Comparison of ENCODE assay signal across 8 cellular contexts in the genomic region with DNA sequence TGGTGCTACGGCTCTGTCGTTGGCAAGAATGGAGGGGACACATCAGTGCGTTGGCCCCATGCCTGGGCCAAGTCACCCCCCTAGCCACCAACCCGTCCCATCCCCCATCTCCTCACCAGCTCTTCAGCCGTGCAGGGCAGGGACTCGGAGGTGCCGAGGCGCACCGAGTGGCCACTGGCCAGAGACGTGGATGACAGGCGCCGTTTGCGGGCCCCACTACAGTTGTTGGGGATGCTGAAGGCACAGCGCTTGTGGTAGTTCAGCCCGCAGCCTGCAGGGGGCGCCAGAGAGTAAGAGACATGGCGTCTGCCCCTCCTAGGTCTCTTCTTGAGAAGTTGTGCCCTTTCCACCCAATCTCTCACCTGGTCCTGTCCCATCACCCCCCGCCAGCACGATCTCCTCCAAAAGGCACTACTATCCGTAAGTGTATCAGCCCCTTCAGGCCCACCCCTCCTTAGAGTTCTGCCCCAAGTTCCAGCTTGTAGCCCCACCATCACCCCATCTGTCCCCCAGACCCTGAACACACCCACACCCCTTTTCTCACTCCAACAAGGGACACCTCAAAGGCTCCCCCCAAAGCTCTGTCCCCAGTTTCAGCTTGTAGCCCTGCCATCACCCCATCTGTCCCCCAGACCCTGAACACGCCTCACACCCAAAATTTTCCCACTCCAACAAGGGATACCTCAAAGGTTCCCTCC. TPM values are rescaled to one million over a fixed set of nuclear protein-coding genes. Genes with fewer than 3 reads are reported as not detected.
DNase-seq lines count a peak whose midpoint lies in the region; ATAC-seq, FAIRE-seq and TF ChIP-seq lines count a peak whose summit lies in the region.

No MANE protein-coding gene starts in this region.

- H3K27me3 ChIP-seq in brain microvascular endothelial cell (replicated peaks) (no peaks in the 10 kb centered on the region), HepG2 (ENCODE audit: control insufficient read depth in 1 of 2, insufficient read depth in 2 of 2, low read length in 2 of 2) (no peaks in the 10 kb centered on the region)

- WGBS in HepG2 (ENCODE audit: low lambda C conversion rate) = 97% methylated on average over 5 of the region's 21 CpGs

- H3K27me3 Mint-ChIP-seq in WTC11 (ENCODE audit: low read depth) = no peaks in the 10 kb centered on the region

- TF ChIP-seq CTCF in D721Med (IDR thresholded peaks at IDR 0.05; ENCODE audit: insufficient read depth, missing control alignments) (peak; percentile 81), WTC11 (IDR thresholded peaks at IDR 0.05) (peak; percentile 100), brain microvascular endothelial cell (IDR thresholded peaks at IDR 0.05; ENCODE audit: low read depth, low read length, missing control alignments) (peak; percentile 96), HepG2 (CRISPR knock-in tag; IDR thresholded peaks at IDR 0.05) (peak; percentile 88)

- TF ChIP-seq EP300 in HepG2 (IDR thresholded peaks at IDR 0.05; ENCODE audit: low read depth in 2 of 2, low read length in 2 of 2) (no peak), HepG2 (CRISPR knock-in tag; IDR thresholded peaks at IDR 0.05; ENCODE audit: borderline replicate concordance) (no peak)

- no peak overlapping the region for H2AFZ ChIP-seq in HepG2 (ENCODE audit: low read length)

- peaks cover 52% of the 10 kb centered on the region for H3K36me3 Mint-ChIP-seq in WTC11

- peak overlapping the region; percentile 68; the same call in 1 of the 2 replicates for H3K27ac Mint-ChIP-seq in WTC11

- H3K9me3 ChIP-seq in HepG2 (ENCODE audit: low read length) = no peaks in the 10 kb centered on the region

- in situ Hi-C loops in brain microvascular endothelial cell (cut with HindIII; ENCODE audit: low pct_ligation_motif_present, low sequenced_read_pairs) (no loop called here), HepG2 (cut with HindIII; ENCODE audit: extremely low pct_ligation_motif_present, low pct_unique_long_range_greater_than_20kb) (no loop called here)

- peak; percentile 58 for TF ChIP-seq RAD21 in HepG2 (CRISPR knock-in tag; IDR thresholded peaks at IDR 0.05)

- no peaks in the 10 kb centered on the region for H3K4me1 Mint-ChIP-seq in WTC11

- DNase-seq in D721Med (ENCODE audit: insufficient read length, low spot score) = peak; percentile 73
- peak; percentile 8 for DNase-seq in KG1 (lab: John Stamatoyannopoulos, UW)
- DNase-seq in WTC11 (ENCODE audit: low spot score) = peak; percentile 96
- peak; percentile 37 for DNase-seq in brain microvascular endothelial cell
- DNase-seq in HepG2 (ENCODE audit: low spot score) = peak; percentile 29
- peak; percentile 84 for DNase-seq in stimulated activated CD8-positive, alpha-beta memory T cell treated with anti-CD3 and anti-CD28 coated beads, Interleukin-12 subunit alpha, Interleukin-12 subunit beta, amount 100 ng/mL, for 1 hour (ENCODE audit: low read depth)

- no peak overlapping the region for H3K9ac ChIP-seq in HepG2 (ENCODE audit: insufficient read depth, low read depth, low read length)

- H3K4me3 ChIP-seq in brain microvascular endothelial cell (ENCODE audit: low read depth, low read length) (no peak overlapping the region), HepG2 (replicated peaks in 1 of 3; ENCODE audit: insufficient read depth in 1 of 3, low read depth in 2 of 3, low read length in 3 of 3) (no peak overlapping the region)

- no TSS peak for BruUV-seq in HepG2 (replicated peaks; lab: Mats Ljungman, UMichigan)

- no peak overlapping the region for H3K4me2 ChIP-seq in HepG2 (ENCODE audit: low read depth, low read length)

- no peaks in the 10 kb centered on the region; the same call in none of the 2 replicates for H4K20me1 ChIP-seq in HepG2 (ENCODE audit: insufficient read depth, low read length)

- H3K27ac ChIP-seq in brain microvascular endothelial cell (no peak overlapping the region), HepG2 (ENCODE audit: extremely low read length, insufficient read depth, low read length) (no peak overlapping the region)

- intact Hi-C loops in HepG2 (cut with micrococcal nuclease; ENCODE audit: unreplicated experiment) = loop anchor here (1.0 kb wide), 1 partner anchor 24 kb away; no protein-coding TSS in a partner anchor

- no peak for FAIRE-seq in D721Med (lab: Jason Lieb, UNC)
- FAIRE-seq in HepG2 (lab: Jason Lieb, UNC) = no peak

- POLR2A ChIA-PET in WTC11 (lab: Charles Lee) (interaction anchor here (0.9 kb wide), 1 partner anchor 9 kb away, joined by 4 read pairs; no protein-coding TSS in a partner anchor), HepG2 (lab: Yijun Ruan, JAX) (interaction anchor here (1.7 kb wide), 1 partner anchor 10 kb away, joined by 4 read pairs; no protein-coding TSS in a partner anchor)

- H3K4me3 Mint-ChIP-seq in WTC11 = no peak overlapping the region

- ATAC-seq in WTC11 (peak; percentile 94), HepG2 (peak; percentile 89), GM18868 (IDR thresholded peaks at IDR 0.05; ENCODE audit: unreplicated experiment) (no peak), HG02759 (IDR thresholded peaks at IDR 0.05; ENCODE audit: unreplicated experiment) (no peak)

- CTCF ChIA-PET in WTC11 (lab: Charles Lee) = interaction anchor here (0.5 to 2.1 kb wide), 17 partner anchors 9 to 785 kb away, joined by 3 to 20 read pairs (median 4); a partner anchor contains a TSS
- CTCF ChIA-PET in HepG2 (lab: Yijun Ruan, JAX; ENCODE audit: low intra/inter-chr PET ratio, low total read pairs) = interaction anchor here (1.0 to 1.4 kb wide), 3 partner anchors 17 to 44 kb away, joined by 3 to 22 read pairs (median 4); no protein-coding TSS in a partner anchor

- no peak for TF ChIP-seq POLR2A in HepG2 (IDR thresholded peaks at IDR 0.05; ENCODE audit: insufficient read depth in 1 of 2, low read depth in 2 of 2, low read length in 2 of 2)

- peaks cover 54% of the 10 kb centered on the region for H3K36me3 ChIP-seq in brain microvascular endothelial cell (replicated peaks)
- peaks cover 16 to 44% of the 10 kb centered on the region in 2 experiments for H3K36me3 ChIP-seq in HepG2 (replicated peaks in 1 of 2; ENCODE audit: control insufficient read depth in 1 of 2, insufficient read depth in 2 of 2, low read length in 2 of 2)

- H3K4me1 ChIP-seq in HepG2 (ENCODE audit: insufficient read depth, low read length) = no peaks in the 10 kb centered on the region

- H3K79me2 ChIP-seq in HepG2 (ENCODE audit: insufficient read depth, low read length) = no peaks in the 10 kb centered on the region

- no peaks in the 10 kb centered on the region for H3K9me3 Mint-ChIP-seq in WTC11

RNA-seq across cellular contexts. Expression of a gene that starts 12.4 kb away (rescaled TPM):
- 78.5 to 100 TPM (median 81.5 TPM) in 3 replicates for total RNA-seq in WTC11 (2021)
- total RNA-seq in HepG2 (2016; rRNA removed; fragmentation: Illumina TruSeq; extraction: Trizol) = 6.7 and 13.2 TPM in 2 replicates
- total RNA-seq in HepG2 (2016; cell fraction: cytosol; rRNA removed; fragmentation: Illumina TruSeq; extraction: Trizol; ENCODE audit: low read depth) = 3.7 and 5.6 TPM in 2 replicates
- 7.7 and 10.7 TPM in 2 replicates for total RNA-seq in HepG2 (2016; cell fraction: insoluble cytoplasmic fraction; rRNA removed; fragmentation: Illumina TruSeq; extraction: Trizol)
- 10.7 and 11.6 TPM in 2 replicates for total RNA-seq in HepG2 (2016; cell fraction: membrane; rRNA removed; fragmentation: Illumina TruSeq; extraction: Trizol)
- total RNA-seq in HepG2 (2016; cell fraction: nucleus; rRNA removed; fragmentation: Illumina TruSeq; extraction: Trizol) = 9.5 and 12.7 TPM in 2 replicates
- polyA plus RNA-seq in HepG2 (2011; rRNA removed) = 7.3 and 9.2 TPM in 2 replicates
- polyA plus RNA-seq in HepG2 (2011; cell fraction: cytosol; rRNA removed) = 5.7 and 8.3 TPM in 2 replicates
- 19.6 and 26.3 TPM in 2 replicates for polyA plus RNA-seq in HepG2 (2011; cell fraction: nucleus; rRNA removed)
- 12.3 and 18.9 TPM in 2 replicates for polyA plus RNA-seq in HepG2 (2012)
- 4.2 and 4.7 TPM in 2 replicates for polyA plus RNA-seq in HepG2 (2016; cell fraction: cytosol; fragmentation: Illumina TruSeq; extraction: Trizol; ENCODE audit: low read depth)
- polyA plus RNA-seq in HepG2 (2016; cell fraction: insoluble cytoplasmic fraction; fragmentation: Illumina TruSeq; extraction: Trizol; ENCODE audit: low read depth) = 12.5 and 12.9 TPM in 2 replicates
- polyA plus RNA-seq in HepG2 (2016; cell fraction: membrane; fragmentation: Illumina TruSeq; extraction: Trizol; ENCODE audit: low read depth) = 6.8 and 7.6 TPM in 2 replicates
- polyA plus RNA-seq in HepG2 (2016; cell fraction: nucleus; fragmentation: Illumina TruSeq; extraction: Trizol; ENCODE audit: insufficient read depth, low read depth) = 26.1 and 27.2 TPM in 2 replicates
- 10.6 and 14.4 TPM in 2 replicates for polyA minus RNA-seq in HepG2 (2011; rRNA and poly(A)+ RNA removed; ENCODE audit: low replicate concordance)
- 8.2 and 11.7 TPM in 2 replicates for polyA minus RNA-seq in HepG2 (2011; cell fraction: cytosol; rRNA and poly(A)+ RNA removed)
- polyA minus RNA-seq in HepG2 (2011; cell fraction: nucleus; rRNA and poly(A)+ RNA removed) = 9.1 TPM in 2 replicates

RNA-seq across cellular contexts. Expression of a gene that starts 41.3 kb away (rescaled TPM):
- total RNA-seq in WTC11 (2021) (23.4 to 26.1 TPM (median 24.1 TPM) in 3 replicates), HepG2 (2016; rRNA removed; fragmentation: Illumina TruSeq; extraction: Trizol) (4.0 and 9.8 TPM in 2 replicates)
- total RNA-seq in HepG2 (2016; cell fraction: cytosol; rRNA removed; fragmentation: Illumina TruSeq; extraction: Trizol; ENCODE audit: low read depth) = 1.2 and 1.9 TPM in 2 replicates
- 3.4 and 11.2 TPM in 2 replicates for total RNA-seq in HepG2 (2016; cell fraction: insoluble cytoplasmic fraction; rRNA removed; fragmentation: Illumina TruSeq; extraction: Trizol)
- total RNA-seq in HepG2 (2016; cell fraction: membrane; rRNA removed; fragmentation: Illumina TruSeq; extraction: Trizol) = 3.6 and 3.7 TPM in 2 replicates
- 11.2 and 11.6 TPM in 2 replicates for total RNA-seq in HepG2 (2016; cell fraction: nucleus; rRNA removed; fragmentation: Illumina TruSeq; extraction: Trizol)
- polyA plus RNA-seq in HepG2 (2011; rRNA removed) = 7.3 and 9.2 TPM in 2 replicates
- polyA plus RNA-seq in HepG2 (2011; cell fraction: cytosol; rRNA removed) = 7.8 and 9.7 TPM in 2 replicates
- polyA plus RNA-seq in HepG2 (2011; cell fraction: nucleus; rRNA removed) = 27.5 and 33.9 TPM in 2 replicates
- polyA plus RNA-seq in HepG2 (2012) = 12.4 and 17.0 TPM in 2 replicates
- polyA plus RNA-seq in HepG2 (2016; cell fraction: cytosol; fragmentation: Illumina TruSeq; extraction: Trizol; ENCODE audit: low read depth) = 0.63 and 1.3 TPM in 2 replicates
- 5.1 TPM in 2 replicates for polyA plus RNA-seq in HepG2 (2016; cell fraction: insoluble cytoplasmic fraction; fragmentation: Illumina TruSeq; extraction: Trizol; ENCODE audit: low read depth)
- 1.7 and 2.3 TPM in 2 replicates for polyA plus RNA-seq in HepG2 (2016; cell fraction: membrane; fragmentation: Illumina TruSeq; extraction: Trizol; ENCODE audit: low read depth)
- 34.8 and 35.7 TPM in 2 replicates for polyA plus RNA-seq in HepG2 (2016; cell fraction: nucleus; fragmentation: Illumina TruSeq; extraction: Trizol; ENCODE audit: insufficient read depth, low read depth)
- 6.9 and 11.0 TPM in 2 replicates for polyA minus RNA-seq in HepG2 (2011; rRNA and poly(A)+ RNA removed; ENCODE audit: low replicate concordance)
- polyA minus RNA-seq in HepG2 (2011; cell fraction: cytosol; rRNA and poly(A)+ RNA removed) = 7.5 and 8.8 TPM in 2 replicates
- 10.3 and 11.5 TPM in 2 replicates for polyA minus RNA-seq in HepG2 (2011; cell fraction: nucleus; rRNA and poly(A)+ RNA removed)

RNA-seq across cellular contexts. Expression of a gene that starts 41.7 kb away (rescaled TPM):
- total RNA-seq in WTC11 (2021) (126 to 144 TPM (median 137 TPM) in 3 replicates), HepG2 (2016; rRNA removed; fragmentation: Illumina TruSeq; extraction: Trizol) (32.2 and 43.1 TPM in 2 replicates)
- total RNA-seq in HepG2 (2016; cell fraction: cytosol; rRNA removed; fragmentation: Illumina TruSeq; extraction: Trizol; ENCODE audit: low read depth) = 13.6 and 15.4 TPM in 2 replicates
- total RNA-seq in HepG2 (2016; cell fraction: insoluble cytoplasmic fraction; rRNA removed; fragmentation: Illumina TruSeq; extraction: Trizol) = 25.7 and 41.7 TPM in 2 replicates
- 30.2 and 30.9 TPM in 2 replicates for total RNA-seq in HepG2 (2016; cell fraction: membrane; rRNA removed; fragmentation: Illumina TruSeq; extraction: Trizol)
- 30.6 and 31.6 TPM in 2 replicates for total RNA-seq in HepG2 (2016; cell fraction: nucleus; rRNA removed; fragmentation: Illumina TruSeq; extraction: Trizol)
- 57.3 and 80.7 TPM in 2 replicates for polyA plus RNA-seq in HepG2 (2011; rRNA removed)
- 34.2 and 64.8 TPM in 2 replicates for polyA plus RNA-seq in HepG2 (2011; cell fraction: cytosol; rRNA removed)
- polyA plus RNA-seq in HepG2 (2011; cell fraction: nucleus; rRNA removed) = 266 and 313 TPM in 2 replicates
- polyA plus RNA-seq in HepG2 (2012) = 35.6 and 48.5 TPM in 2 replicates
- 8.5 and 9.3 TPM in 2 replicates for polyA plus RNA-seq in HepG2 (2016; cell fraction: cytosol; fragmentation: Illumina TruSeq; extraction: Trizol; ENCODE audit: low read depth)
- polyA plus RNA-seq in HepG2 (2016; cell fraction: insoluble cytoplasmic fraction; fragmentation: Illumina TruSeq; extraction: Trizol; ENCODE audit: low read depth) = 34.1 and 37.8 TPM in 2 replicates
- 21.1 and 23.2 TPM in 2 replicates for polyA plus RNA-seq in HepG2 (2016; cell fraction: membrane; fragmentation: Illumina TruSeq; extraction: Trizol; ENCODE audit: low read depth)
- polyA plus RNA-seq in HepG2 (2016; cell fraction: nucleus; fragmentation: Illumina TruSeq; extraction: Trizol; ENCODE audit: insufficient read depth, low read depth) = 78.0 and 78.1 TPM in 2 replicates
- 47.8 and 141 TPM in 2 replicates for polyA minus RNA-seq in HepG2 (2011; rRNA and poly(A)+ RNA removed; ENCODE audit: low replicate concordance)
- polyA minus RNA-seq in HepG2 (2011; cell fraction: cytosol; rRNA and poly(A)+ RNA removed) = 30.6 and 39.4 TPM in 2 replicates
- 37.0 and 47.4 TPM in 2 replicates for polyA minus RNA-seq in HepG2 (2011; cell fraction: nucleus; rRNA and poly(A)+ RNA removed)

RNA-seq across cellular contexts. Expression of a gene that starts 43.5 kb away (rescaled TPM):
- total RNA-seq in WTC11 (2021) (1.8 to 1.9 TPM (median 1.8 TPM) in 3 replicates), HepG2 (2016; rRNA removed; fragmentation: Illumina TruSeq; extraction: Trizol) (0.04 TPM in 1 of 2 replicates, not detected in the other)
- total RNA-seq in HepG2 (2016; cell fraction: cytosol; rRNA removed; fragmentation: Illumina TruSeq; extraction: Trizol; ENCODE audit: low read depth) = 0.09 and 0.10 TPM in 2 replicates
- 0.04 TPM in 1 of 2 replicates, not detected in the other for total RNA-seq in HepG2 (2016; cell fraction: insoluble cytoplasmic fraction; rRNA removed; fragmentation: Illumina TruSeq; extraction: Trizol)
- not detected in 2 replicates for total RNA-seq in HepG2 (2016; cell fraction: membrane; rRNA removed; fragmentation: Illumina TruSeq; extraction: Trizol)
- total RNA-seq in HepG2 (2016; cell fraction: nucleus; rRNA removed; fragmentation: Illumina TruSeq; extraction: Trizol) = not detected in 2 replicates
- polyA plus RNA-seq in HepG2 (2011; rRNA removed) = 0.04 TPM in 1 of 2 replicates, not detected in the other
- 0.03 TPM in 2 replicates for polyA plus RNA-seq in HepG2 (2011; cell fraction: cytosol; rRNA removed)
- not detected in 2 replicates for polyA plus RNA-seq in HepG2 (2011; cell fraction: nucleus; rRNA removed)
- not detected in 2 replicates for polyA plus RNA-seq in HepG2 (2012)
- polyA plus RNA-seq in HepG2 (2016; cell fraction: cytosol; fragmentation: Illumina TruSeq; extraction: Trizol; ENCODE audit: low read depth) = 0.07 TPM in 1 of 2 replicates, not detected in the other
- not detected in 2 replicates for polyA plus RNA-seq in HepG2 (2016; cell fraction: insoluble cytoplasmic fraction; fragmentation: Illumina TruSeq; extraction: Trizol; ENCODE audit: low read depth)
- not detected in 2 replicates for polyA plus RNA-seq in HepG2 (2016; cell fraction: membrane; fragmentation: Illumina TruSeq; extraction: Trizol; ENCODE audit: low read depth)
- polyA plus RNA-seq in HepG2 (2016; cell fraction: nucleus; fragmentation: Illumina TruSeq; extraction: Trizol; ENCODE audit: insufficient read depth, low read depth) = 0.16 TPM in 1 of 2 replicates, not detected in the other
- 0.09 TPM in 1 of 2 replicates, not detected in the other for polyA minus RNA-seq in HepG2 (2011; rRNA and poly(A)+ RNA removed; ENCODE audit: low replicate concordance)
- polyA minus RNA-seq in HepG2 (2011; cell fraction: cytosol; rRNA and poly(A)+ RNA removed) = not detected in 2 replicates
- not detected in 2 replicates for polyA minus RNA-seq in HepG2 (2011; cell fraction: nucleus; rRNA and poly(A)+ RNA removed)

Comparison
In these comparisons a context has a peak if more than half of its experiments do, and no peak if none do; other contexts are left out.
1. DNase-seq: peak in every context shown above with its lines; median percentile 96 in WTC11; 84 in stimulated activated CD8-positive, alpha-beta memory T cell treated with anti-CD3 and anti-CD28 coated beads, Interleukin-12 subunit alpha, Interleukin-12 subunit beta, amount 100 ng/mL, for 1 hour; 73 in D721Med; 37 in brain microvascular endothelial cell; 29 in HepG2; 8 in KG1.
2. ATAC-seq: peak in WTC11 (single experiment) and HepG2 (single experiment); none in GM18868 (single experiment) and HG02759 (single experiment).
3. Peak in every context shown above with its lines, with median percentiles within 50 percentile points of each other: CTCF ChIP-seq.